1 cellular context compared by ENCODE assay signal in the genomic region with DNA sequence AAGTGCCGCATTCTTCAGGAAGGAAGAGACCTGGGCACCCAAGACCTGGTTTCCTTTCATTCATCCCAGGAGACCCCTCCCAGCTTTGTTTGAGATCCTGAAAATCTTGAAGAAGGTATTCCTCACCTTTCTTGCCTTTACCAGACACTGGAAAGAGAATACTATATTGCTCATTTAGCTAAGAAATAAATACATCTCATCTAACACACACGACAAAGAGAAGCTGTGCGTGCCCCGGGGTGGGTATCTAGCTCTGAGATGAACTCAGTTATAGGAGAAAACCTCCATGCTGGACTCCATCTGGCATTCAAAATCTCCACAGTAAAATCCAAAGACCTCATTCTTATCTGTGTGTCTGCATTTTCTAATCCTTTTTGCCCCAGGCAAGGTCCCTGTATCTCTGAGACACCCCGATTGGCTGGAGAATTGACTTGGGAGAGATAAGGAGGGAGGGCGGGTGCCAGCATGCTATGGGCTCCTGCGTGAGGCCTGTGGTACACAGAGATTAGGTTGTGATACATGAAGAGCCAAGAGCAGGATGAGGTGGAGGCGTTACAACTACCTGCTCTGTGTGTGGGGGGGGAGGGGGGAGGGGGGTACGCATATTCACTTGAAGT.
TF ChIP-seq lines count a peak whose summit lies in the region.

No MANE protein-coding gene starts in this region.

TF ChIP-seq in K562, 482 proteins besides CTCF, POLR2A, EP300 and RAD21 (continued from another document and continues in another):
- TF ChIP-seq, protein P1, sequence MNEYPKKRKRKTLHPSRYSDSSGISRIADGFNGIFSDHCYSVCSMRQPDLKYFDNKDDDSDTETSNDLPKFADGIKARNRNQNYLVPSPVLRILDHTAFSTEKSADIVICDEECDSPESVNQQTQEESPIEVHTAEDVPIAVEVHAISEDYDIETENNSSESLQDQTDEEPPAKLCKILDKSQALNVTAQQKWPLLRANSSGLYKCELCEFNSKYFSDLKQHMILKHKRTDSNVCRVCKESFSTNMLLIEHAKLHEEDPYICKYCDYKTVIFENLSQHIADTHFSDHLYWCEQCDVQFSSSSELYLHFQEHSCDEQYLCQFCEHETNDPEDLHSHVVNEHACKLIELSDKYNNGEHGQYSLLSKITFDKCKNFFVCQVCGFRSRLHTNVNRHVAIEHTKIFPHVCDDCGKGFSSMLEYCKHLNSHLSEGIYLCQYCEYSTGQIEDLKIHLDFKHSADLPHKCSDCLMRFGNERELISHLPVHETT (CRISPR knock-in tag; conservative IDR thresholded peaks at IDR 0.05 in 1 of 2, IDR thresholded peaks at IDR 0.05 in 1 of 2): peak in 1 of 2 experiments; percentile 63; a peak in 1 of 4 replicates
- TF ChIP-seq THRAP3 (IDR thresholded peaks at IDR 0.05; ENCODE audit: borderline replicate concordance) (no peak), NCOA4 (IDR thresholded peaks at IDR 0.05; ENCODE audit: partially characterized antibody) (no peak), NCOA1 (IDR thresholded peaks at IDR 0.05; ENCODE audit: low read depth) (no peak), YBX1 (IDR thresholded peaks at IDR 0.05) (no peak), SIN3B (IDR thresholded peaks at IDR 0.05; ENCODE audit: low read depth) (no peak), ZNF740 (CRISPR knock-in tag; IDR thresholded peaks at IDR 0.05) (peak; percentile 41; the same call in 1 of the 2 replicates), ZNF740 (tag; IDR thresholded peaks at IDR 0.05) (0 out of 4 replicates have a peak, but pooled peaks of 1 of the 2 experiments have one; percentile 43), BCOR (IDR thresholded peaks at IDR 0.05) (no peak), ZNF561 (CRISPR knock-in tag; conservative IDR thresholded peaks at IDR 0.05) (no peak), NR2F6 (CRISPR knock-in tag; IDR thresholded peaks at IDR 0.05) (no peak), CBX1 (IDR thresholded peaks at IDR 0.05; ENCODE audit: low read depth) (no peak), CHD2 (IDR thresholded peaks at IDR 0.05; ENCODE audit: low read depth, low read length) (no peak), MAZ (CRISPR knock-in tag; conservative IDR thresholded peaks at IDR 0.05 in 1 of 2, IDR thresholded peaks at IDR 0.05 in 1 of 2) (no peak), MCM3 (IDR thresholded peaks at IDR 0.05) (no peak), SMARCA5 (IDR thresholded peaks at IDR 0.05) (no peak), ETS2 (tag; IDR thresholded peaks at IDR 0.05; ENCODE audit: borderline replicate concordance, poor library complexity, severe bottlenecking) (no peak), FOXM1 (IDR thresholded peaks at IDR 0.05; ENCODE audit: low read depth) (peak; percentile 50; the same call in 1 of the 2 replicates), FOXM1 (CRISPR knock-in tag; IDR thresholded peaks at IDR 0.05; ENCODE audit: low read depth) (no peak), DPF2 (IDR thresholded peaks at IDR 0.05) (peak; percentile 36; the same call in 1 of the 2 replicates), CEBPG (CRISPR knock-in tag; IDR thresholded peaks at IDR 0.05) (no peak), CEBPG (tag; conservative IDR thresholded peaks at IDR 0.05 in 1 of 2, IDR thresholded peaks at IDR 0.05 in 1 of 2) (no peak), ZNF253 (CRISPR knock-in tag; conservative IDR thresholded peaks at IDR 0.05) (no peak), PTBP1 (IDR thresholded peaks at IDR 0.05; ENCODE audit: low read depth, low read length) (no peak), TRIM24 (IDR thresholded peaks at IDR 0.05) (peak in 1 of 2 experiments; percentile 61; a peak in 1 of 4 replicates), KDM1A (IDR thresholded peaks at IDR 0.05) (peak; percentile 96), ZNF695 (CRISPR knock-in tag; IDR thresholded peaks at IDR 0.05) (no peak), ZNF134 (CRISPR knock-in tag; conservative IDR thresholded peaks at IDR 0.05) (no peak), PHF21A (IDR thresholded peaks at IDR 0.05; ENCODE audit: borderline replicate concordance, low read depth) (no peak), CREB1 (IDR thresholded peaks at IDR 0.05) (no peak), CREB1 (CRISPR knock-in tag; IDR thresholded peaks at IDR 0.05) (no peak), NFXL1 (CRISPR knock-in tag; IDR thresholded peaks at IDR 0.05) (no peak), POLR2AphosphoS5 (IDR thresholded peaks at IDR 0.05; ENCODE audit: control insufficient read depth, insufficient read depth, low read depth, low read length) (peak; percentile 83; the same call in 1 of the 2 replicates), PML (IDR thresholded peaks at IDR 0.05; ENCODE audit: low read length) (peak; percentile 72), HES1 (IDR thresholded peaks at IDR 0.05; ENCODE audit: low read depth) (peak; percentile 93), NFYB (IDR thresholded peaks at IDR 0.05; ENCODE audit: extremely low read depth, insufficient read length) (no peak), CBFB (CRISPR knock-in tag; IDR thresholded peaks at IDR 0.05) (no peak), HMGN3 (IDR thresholded peaks at IDR 0.05; ENCODE audit: borderline replicate concordance, extremely low read depth, insufficient read length, low read depth, low read length) (no peak), ZNF224 (CRISPR knock-in tag; IDR thresholded peaks at IDR 0.05) (no peak), SNIP1 (IDR thresholded peaks at IDR 0.05; ENCODE audit: low read depth) (no peak), LARP7 (IDR thresholded peaks at IDR 0.05) (no peak), ATF1 (CRISPR knock-in tag; IDR thresholded peaks at IDR 0.05) (no peak), ATF1 (tag; IDR thresholded peaks at IDR 0.05) (no peak), PURB (CRISPR knock-in tag; IDR thresholded peaks at IDR 0.05; ENCODE audit: low read depth) (no peak), BRD9 (IDR thresholded peaks at IDR 0.05; ENCODE audit: low read depth, partially characterized antibody) (no peak), FOSL1 (tag; conservative IDR thresholded peaks at IDR 0.05) (no peak), STAT6 (CRISPR knock-in tag; IDR thresholded peaks at IDR 0.05) (no peak), HDAC8 (tag; IDR thresholded peaks at IDR 0.05) (no peak), RBM34 (IDR thresholded peaks at IDR 0.05; ENCODE audit: borderline replicate concordance, insufficient read depth, low read length) (no peak), ZNF780A (CRISPR knock-in tag; IDR thresholded peaks at IDR 0.05) (no peak), ZNF431 (CRISPR knock-in tag; IDR thresholded peaks at IDR 0.05) (no peak)
- TF ChIP-seq, protein P2, sequence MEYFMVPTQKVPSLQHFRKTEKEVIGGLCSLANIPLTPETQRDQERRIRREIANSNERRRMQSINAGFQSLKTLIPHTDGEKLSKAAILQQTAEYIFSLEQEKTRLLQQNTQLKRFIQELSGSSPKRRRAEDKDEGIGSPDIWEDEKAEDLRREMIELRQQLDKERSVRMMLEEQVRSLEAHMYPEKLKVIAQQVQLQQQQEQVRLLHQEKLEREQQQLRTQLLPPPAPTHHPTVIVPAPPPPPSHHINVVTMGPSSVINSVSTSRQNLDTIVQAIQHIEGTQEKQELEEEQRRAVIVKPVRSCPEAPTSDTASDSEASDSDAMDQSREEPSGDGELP (CRISPR knock-in tag; IDR thresholded peaks at IDR 0.05; ENCODE audit: borderline replicate concordance): no peak
- TF ChIP-seq, protein P3, sequence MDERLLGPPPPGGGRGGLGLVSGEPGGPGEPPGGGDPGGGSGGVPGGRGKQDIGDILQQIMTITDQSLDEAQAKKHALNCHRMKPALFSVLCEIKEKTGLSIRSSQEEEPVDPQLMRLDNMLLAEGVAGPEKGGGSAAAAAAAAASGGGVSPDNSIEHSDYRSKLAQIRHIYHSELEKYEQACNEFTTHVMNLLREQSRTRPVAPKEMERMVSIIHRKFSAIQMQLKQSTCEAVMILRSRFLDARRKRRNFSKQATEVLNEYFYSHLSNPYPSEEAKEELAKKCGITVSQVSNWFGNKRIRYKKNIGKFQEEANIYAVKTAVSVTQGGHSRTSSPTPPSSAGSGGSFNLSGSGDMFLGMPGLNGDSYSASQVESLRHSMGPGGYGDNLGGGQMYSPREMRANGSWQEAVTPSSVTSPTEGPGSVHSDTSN (CRISPR knock-in tag; IDR thresholded peaks at IDR 0.05; ENCODE audit: low read depth): no peak
- TF ChIP-seq, protein P3 (tag; conservative IDR thresholded peaks at IDR 0.05; ENCODE audit: low read depth): no peak
- TF ChIP-seq, protein P4, sequence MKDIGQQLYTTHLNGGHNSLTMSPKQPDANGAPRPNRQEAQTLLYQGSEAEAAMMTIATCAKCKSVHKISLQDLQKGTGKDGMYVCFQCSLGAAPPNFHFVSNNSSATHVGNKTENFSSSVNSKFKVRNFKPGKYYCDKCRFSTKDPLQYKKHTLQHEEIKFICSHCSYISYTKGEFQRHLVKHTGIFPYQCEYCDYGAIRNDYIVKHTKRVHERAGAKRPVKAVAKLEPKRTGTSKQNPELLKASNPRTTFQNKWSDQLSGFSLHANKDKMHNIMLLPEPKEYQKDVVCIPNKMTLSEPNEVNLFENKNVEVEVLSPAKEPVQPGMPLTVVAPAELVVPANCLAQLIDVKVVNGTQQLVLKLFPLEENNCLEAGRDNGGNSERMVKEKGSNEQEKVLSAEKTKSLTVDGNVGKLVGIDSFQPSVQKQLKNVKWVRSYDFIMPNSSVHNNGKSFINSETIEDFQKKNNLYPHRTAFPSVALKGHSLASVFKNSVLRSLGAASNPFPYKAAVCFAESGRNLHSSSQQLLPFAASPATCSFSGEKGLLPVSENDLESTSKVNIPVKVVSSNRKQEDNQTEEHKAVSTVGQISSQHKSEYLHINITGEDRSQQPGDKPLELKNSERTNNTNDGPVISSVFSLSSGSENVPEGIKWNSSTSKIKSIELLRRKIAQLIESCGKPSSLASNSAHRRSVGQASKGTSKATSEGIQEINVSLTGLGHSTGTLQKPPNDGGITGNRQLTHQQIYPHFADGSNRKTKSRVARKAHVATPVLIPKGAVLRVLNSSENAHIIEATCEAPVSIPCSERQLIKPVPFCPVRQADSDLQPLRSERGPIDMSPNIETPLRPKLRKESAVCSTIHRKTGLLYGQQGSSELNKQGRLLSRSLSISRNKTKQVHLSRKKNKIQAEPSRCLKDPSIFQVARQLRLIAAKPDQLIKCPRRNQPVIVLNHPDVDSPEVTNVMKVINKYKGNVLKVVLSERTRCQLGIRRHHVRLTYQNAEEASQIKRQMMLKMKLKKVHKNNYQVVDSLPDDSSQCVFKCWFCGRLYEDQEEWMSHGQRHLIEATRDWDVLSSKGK (CRISPR knock-in tag; IDR thresholded peaks at IDR 0.05): no peak
- TF ChIP-seq, protein P5, sequence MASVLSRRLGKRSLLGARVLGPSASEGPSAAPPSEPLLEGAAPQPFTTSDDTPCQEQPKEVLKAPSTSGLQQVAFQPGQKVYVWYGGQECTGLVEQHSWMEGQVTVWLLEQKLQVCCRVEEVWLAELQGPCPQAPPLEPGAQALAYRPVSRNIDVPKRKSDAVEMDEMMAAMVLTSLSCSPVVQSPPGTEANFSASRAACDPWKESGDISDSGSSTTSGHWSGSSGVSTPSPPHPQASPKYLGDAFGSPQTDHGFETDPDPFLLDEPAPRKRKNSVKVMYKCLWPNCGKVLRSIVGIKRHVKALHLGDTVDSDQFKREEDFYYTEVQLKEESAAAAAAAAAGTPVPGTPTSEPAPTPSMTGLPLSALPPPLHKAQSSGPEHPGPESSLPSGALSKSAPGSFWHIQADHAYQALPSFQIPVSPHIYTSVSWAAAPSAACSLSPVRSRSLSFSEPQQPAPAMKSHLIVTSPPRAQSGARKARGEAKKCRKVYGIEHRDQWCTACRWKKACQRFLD (CRISPR knock-in tag; IDR thresholded peaks at IDR 0.05): peak; percentile 48; the same call in 1 of the 2 replicates
- TF ChIP-seq, protein P6, sequence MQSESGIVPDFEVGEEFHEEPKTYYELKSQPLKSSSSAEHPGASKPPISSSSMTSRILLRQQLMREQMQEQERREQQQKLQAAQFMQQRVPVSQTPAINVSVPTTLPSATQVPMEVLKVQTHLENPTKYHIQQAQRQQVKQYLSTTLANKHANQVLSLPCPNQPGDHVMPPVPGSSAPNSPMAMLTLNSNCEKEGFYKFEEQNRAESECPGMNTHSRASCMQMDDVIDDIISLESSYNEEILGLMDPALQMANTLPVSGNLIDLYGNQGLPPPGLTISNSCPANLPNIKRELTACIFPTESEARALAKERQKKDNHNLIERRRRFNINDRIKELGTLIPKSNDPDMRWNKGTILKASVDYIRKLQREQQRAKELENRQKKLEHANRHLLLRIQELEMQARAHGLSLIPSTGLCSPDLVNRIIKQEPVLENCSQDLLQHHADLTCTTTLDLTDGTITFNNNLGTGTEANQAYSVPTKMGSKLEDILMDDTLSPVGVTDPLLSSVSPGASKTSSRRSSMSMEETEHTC (IDR thresholded peaks at IDR 0.05): no peak
